Comparison of ENCODE assay signal across 1 cellular context in the genomic region with DNA sequence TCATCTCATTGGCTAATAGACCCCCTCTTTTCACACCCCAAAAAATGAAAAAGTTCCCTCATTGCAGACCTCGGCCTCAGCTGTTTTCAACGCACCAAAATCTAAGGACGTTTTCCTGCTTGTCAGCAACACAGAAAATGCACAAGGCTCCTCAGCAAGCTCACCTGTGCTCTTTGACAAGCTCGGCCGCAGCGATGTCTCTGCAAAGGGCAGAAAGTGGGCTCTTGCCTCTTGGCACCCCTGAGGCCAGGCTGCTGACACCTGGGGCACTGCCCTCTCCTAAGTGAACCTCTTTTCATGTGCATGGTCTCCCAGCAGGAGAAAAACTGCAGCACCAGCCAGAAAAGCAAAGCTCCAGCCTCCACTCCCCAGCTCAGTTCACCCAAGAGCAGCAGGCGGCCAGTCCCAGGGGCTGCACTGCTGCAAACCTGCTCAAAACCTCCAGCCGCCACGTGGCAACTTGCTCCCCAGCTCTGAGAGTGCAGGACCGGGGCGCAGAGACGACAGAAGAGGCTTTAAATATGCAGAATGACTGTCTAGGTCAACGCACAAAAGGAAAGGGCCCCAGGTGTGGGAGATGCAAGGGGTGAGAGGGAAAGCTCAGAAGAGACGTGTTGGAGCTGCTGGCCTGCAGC.
TF ChIP-seq lines count a peak whose summit lies in the region.

No MANE protein-coding gene starts in this region.

TF ChIP-seq in WTC11, 78 proteins besides CTCF, POLR2A, EP300 and RAD21 (continued from another document):
- TF ChIP-seq ZNF512 (CRISPR knock-in tag; IDR thresholded peaks at IDR 0.05; ENCODE audit: borderline replicate concordance): no peak
- no peak for TF ChIP-seq KAT7 (CRISPR knock-in tag; IDR thresholded peaks at IDR 0.05; ENCODE audit: borderline replicate concordance)
- no peak for TF ChIP-seq CBFB (CRISPR knock-in tag; IDR thresholded peaks at IDR 0.05; ENCODE audit: low read depth)
